Comparison of ENCODE assay signal across 8 cellular contexts in genomic region chr5:82278711-82279370, GRCh38. TPM values are rescaled to one million over a fixed set of nuclear protein-coding genes. Genes with fewer than 3 reads are reported as not detected.
A peak's percentile ranks its signal among the peaks of the same experiment; 100 is the strongest.
DNase-seq lines count a peak whose midpoint lies in the region; ATAC-seq and TF ChIP-seq lines count a peak whose summit lies in the region.

No MANE protein-coding gene starts in this region.

- peak overlapping the region; percentile 93 for H3K9ac ChIP-seq in parathyroid adenoma

- TF ChIP-seq CTCF in Caco-2 (IDR thresholded peaks at IDR 0.05; ENCODE audit: insufficient read depth in 1 of 2, low read depth in 1 of 2, low read length in 1 of 2, severe bottlenecking in 1 of 2, unreplicated experiment in 1 of 2) (no peak), RWPE2 (IDR thresholded peaks at IDR 0.05; ENCODE audit: poor library complexity, severe bottlenecking) (no peak), esophagus muscularis mucosa (IDR thresholded peaks at IDR 0.05) (no peak), parathyroid adenoma (IDR thresholded peaks at IDR 0.05) (no peak)

- ATAC-seq in RWPE2 (ENCODE audit: low read depth) = no peak

- DNase-seq in Caco-2 = no peak
- DNase-seq in RWPE2 (ENCODE audit: low spot score) = no peak
- no peak for DNase-seq in esophagus muscularis mucosa (ENCODE audit: extremely low spot score)
- DNase-seq in putamen (ENCODE audit: low spot score) = no peak
- DNase-seq in SHP77 treated with DMSO at 0.1 percent for 48 hours (lab: John Stamatoyannopoulos, UW) = no peak
- no peak for DNase-seq in NCI-H146 treated with DMSO at 0.1 percent for 48 hours (lab: John Stamatoyannopoulos, UW; ENCODE audit: unreplicated experiment)
- DNase-seq in SIG-M5 treated with dmso at 0.1 percent for 504 hours (lab: John Stamatoyannopoulos, UW; ENCODE audit: unreplicated experiment) = no peak

- no peaks in the 10 kb centered on the region for H3K27me3 ChIP-seq in Caco-2 (replicated peaks; ENCODE audit: control insufficient read depth, insufficient read depth, low read length)
- H3K27me3 ChIP-seq in RWPE2 (ENCODE audit: insufficient read depth, poor library complexity, severe bottlenecking) = no peaks in the 10 kb centered on the region
- H3K27me3 ChIP-seq in esophagus muscularis mucosa = no peaks in the 10 kb centered on the region
- H3K27me3 ChIP-seq in parathyroid adenoma (ENCODE audit: control insufficient read depth, insufficient read depth, low read length) = no peaks in the 10 kb centered on the region

- H3K9me3 ChIP-seq in Caco-2 (no peaks in the 10 kb centered on the region), RWPE2 (ENCODE audit: severe bottlenecking) (no peaks in the 10 kb centered on the region), esophagus muscularis mucosa (no peaks in the 10 kb centered on the region), parathyroid adenoma (ENCODE audit: control insufficient read depth, low read length) (no peaks in the 10 kb centered on the region)

- H3K27me3 Mint-ChIP-seq in Caco-2 (ENCODE audit: insufficient read depth, unreplicated experiment) = no peaks in the 10 kb centered on the region

- peak; percentile 34 for TF ChIP-seq POLR2A in esophagus muscularis mucosa (IDR thresholded peaks at IDR 0.05; ENCODE audit: low read depth)

- H2AFZ ChIP-seq in parathyroid adenoma = peak overlapping the region; percentile 91

- H3K36me3 ChIP-seq in Caco-2 (ENCODE audit: control insufficient read depth, insufficient read depth, low read length) (peaks cover 6% of the 10 kb centered on the region), RWPE2 (ENCODE audit: low read depth) (peaks cover 41% of the 10 kb centered on the region), esophagus muscularis mucosa (peaks cover 23 to 30% (median 28%) of the 10 kb centered on the region in 4 donors), parathyroid adenoma (ENCODE audit: control insufficient read depth, insufficient read depth, low read length) (no peaks in the 10 kb centered on the region)

- H3K36me3 Mint-ChIP-seq in Caco-2 (ENCODE audit: insufficient read depth, unreplicated experiment) = peaks cover 49% of the 10 kb centered on the region

- no peak for TF ChIP-seq EP300 in esophagus muscularis mucosa (IDR thresholded peaks at IDR 0.05)

- peak overlapping the region; percentile 87 for H3K4me3 Mint-ChIP-seq in Caco-2 (ENCODE audit: unreplicated experiment)

- intact Hi-C loops in Caco-2 (cut with micrococcal nuclease; ENCODE audit: unreplicated experiment) (no loop called here), esophagus muscularis mucosa (cut with DNase I) (no loop called here)

- POLR2A ChIA-PET in Caco-2 (lab: Charles Lee) = interaction anchor here (0.5 to 1.0 kb wide), 2 partner anchors 129 to 156 kb away, joined by 3 read pairs; no protein-coding TSS in a partner anchor

- CTCF ChIA-PET in Caco-2 (lab: Charles Lee) = no interaction called here

- peaks cover 8% of the 10 kb centered on the region for H3K79me2 ChIP-seq in parathyroid adenoma

- H3K4me1 ChIP-seq in Caco-2 = 0 out of 2 replicates have a peak, but pooled peaks cover 3% of the 10 kb centered on the region
- H3K4me1 ChIP-seq in RWPE2 (ENCODE audit: insufficient read depth, poor library complexity, severe bottlenecking) = peaks cover 7% of the 10 kb centered on the region
- H3K4me1 ChIP-seq in esophagus muscularis mucosa = peaks cover 17 to 34% (median 25%) of the 10 kb centered on the region in 4 donors
- H3K4me1 ChIP-seq in parathyroid adenoma = peaks cover 6% of the 10 kb centered on the region

- H3K4me2 ChIP-seq in parathyroid adenoma (ENCODE audit: low read length) = peak overlapping the region; percentile 88

- H3K9me3 Mint-ChIP-seq in Caco-2 (ENCODE audit: unreplicated experiment) = no peaks in the 10 kb centered on the region

- H3K4me3 ChIP-seq in Caco-2 (ENCODE audit: low read depth, low read length) = peak overlapping the region; percentile 85
- H3K4me3 ChIP-seq in RWPE2 (ENCODE audit: severe bottlenecking) = peak overlapping the region; percentile 90
- H3K4me3 ChIP-seq in esophagus muscularis mucosa = peak overlapping the region; percentile 81 to 95 (median 84)
- peak overlapping the region; percentile 79 for H3K4me3 ChIP-seq in parathyroid adenoma (ENCODE audit: low read depth, low read length)

- H3K4me1 Mint-ChIP-seq in Caco-2 (ENCODE audit: low read depth, unreplicated experiment) = peaks cover 13% of the 10 kb centered on the region

- H3K27ac ChIP-seq in RWPE2 (ENCODE audit: poor library complexity, severe bottlenecking) = peak overlapping the region; percentile 68
- peak overlapping the region; percentile 79 to 88 (median 84) for H3K27ac ChIP-seq in esophagus muscularis mucosa (replicated peaks in 1 of 4)
- peak overlapping the region; percentile 94 for H3K27ac ChIP-seq in parathyroid adenoma

- WGBS in esophagus muscularis mucosa = 67% methylated on average over 19 of the region's 19 CpGs

- BruUV-seq in Caco-2 (replicated peaks; lab: Mats Ljungman, UMichigan) = TSS peak; percentile 91

- peak overlapping the region; percentile 99 for H3K27ac Mint-ChIP-seq in Caco-2 (ENCODE audit: unreplicated experiment)

RNA-seq across cellular contexts. Expression of gene RPS23, which starts 0.7 kb away (rescaled TPM):
- total RNA-seq in Caco-2 (2022) (2,213 and 2,442 TPM in 2 replicates), esophagus muscularis mucosa (1,000 to 10,000 TPM; 2,601 to 3,337 (median 2,967) TPM)
